ENCODE assay signal across 8 cellular contexts in genomic region chr7:128932862-128933821, GRCh38. TPM values are rescaled to one million over a fixed set of nuclear protein-coding genes. Genes with fewer than 3 reads are reported as not detected.
DNase-seq lines count a peak whose midpoint lies in the region; ATAC-seq and TF ChIP-seq lines count a peak whose summit lies in the region.

No MANE protein-coding gene starts in this region.

- H3K27me3 ChIP-seq in naive thymus-derived CD4-positive, alpha-beta T cell (ENCODE audit: control insufficient read depth in 2 of 2, insufficient read depth in 2 of 2, low read length in 2 of 2) = no peaks in the 10 kb centered on the region
- H3K27me3 ChIP-seq in hepatocyte = peaks cover 17% of the 10 kb centered on the region

- CTCF ChIA-PET in naive thymus-derived CD4-positive, alpha-beta T cell (lab: Charles Lee) = interaction anchor here (0.7 kb wide), 1 partner anchor 542 kb away, joined by 3 read pairs; no protein-coding TSS in a partner anchor

- intact Hi-C loops in naive thymus-derived CD4-positive, alpha-beta T cell (cut with micrococcal nuclease) = no loop called here

- no peaks in the 10 kb centered on the region for H3K9me3 Mint-ChIP-seq in activated T-cell treated with anti-CD3 and anti-CD28 coated beads, Interleukin-2, amount 50 U/mL, for 72 hours
- peaks cover 0 to 1% (median 0%) of the 10 kb centered on the region in 11 donors for H3K9me3 Mint-ChIP-seq in naive thymus-derived CD4-positive, alpha-beta T cell

- H3K27ac ChIP-seq in naive thymus-derived CD4-positive, alpha-beta T cell (ENCODE audit: low read depth, low read length) = no peak overlapping the region
- no peak overlapping the region for H3K27ac ChIP-seq in hepatocyte

- TF ChIP-seq CTCF in hepatocyte (IDR thresholded peaks at IDR 0.05; ENCODE audit: poor library complexity) = no peak

- H4K20me1 ChIP-seq in hepatocyte (ENCODE audit: insufficient read depth, poor library complexity, severe bottlenecking) = no peaks in the 10 kb centered on the region

- H3K9me3 ChIP-seq in naive thymus-derived CD4-positive, alpha-beta T cell (ENCODE audit: control insufficient read depth in 2 of 3, low read length in 3 of 3) = no peaks in the 10 kb centered on the region
- no peaks in the 10 kb centered on the region for H3K9me3 ChIP-seq in hepatocyte (ENCODE audit: low read depth)

- H3K4me1 Mint-ChIP-seq in activated T-cell treated with anti-CD3 and anti-CD28 coated beads, Interleukin-2, amount 50 U/mL, for 72 hours (ENCODE audit: low read depth) = peaks cover 19% of the 10 kb centered on the region
- H3K4me1 Mint-ChIP-seq in naive thymus-derived CD4-positive, alpha-beta T cell = peaks cover 11 to 28% (median 16%) of the 10 kb centered on the region in 7 donors

- ATAC-seq in GM18498 (IDR thresholded peaks at IDR 0.05; ENCODE audit: unreplicated experiment) (peak; percentile 31), HG03103 (IDR thresholded peaks at IDR 0.05; ENCODE audit: low read depth, unreplicated experiment) (peak; percentile 30)
- peak; percentile 73 to 82 for ATAC-seq in activated T-cell treated with anti-CD3 and anti-CD28 coated beads, Interleukin-2, amount 50 U/mL, for 72 hours (replicated peaks in 1 of 2)
- ATAC-seq in naive thymus-derived CD4-positive, alpha-beta T cell = peak; percentile 77

- WGBS in hepatocyte (ENCODE audit: low lambda C conversion rate, missing lambda C conversion rate) = 73% methylated on average over 18 of the region's 18 CpGs

- no peaks in the 10 kb centered on the region for H3K9me2 ChIP-seq in hepatocyte (replicated peaks; ENCODE audit: insufficient read depth)

- POLR2A ChIA-PET in naive thymus-derived CD4-positive, alpha-beta T cell (lab: Charles Lee) = no interaction called here

- DNase-seq in activated T-cell treated with anti-CD3 and anti-CD28 coated beads, Interleukin-2, amount 50 U/mL, for 72 hours = peak; percentile 44 to 60
- peak in 5 of 9 donors; percentile 23 to 37 (median 27) for DNase-seq in naive thymus-derived CD4-positive, alpha-beta T cell
- no peak for DNase-seq in effector CD8-positive, alpha-beta T cell (lab: John Stamatoyannopoulos, UW)
- DNase-seq in hepatocyte (ENCODE audit: low spot score) (no peak), LoVo (ENCODE audit: low spot score) (no peak), GOT3 (lab: John Stamatoyannopoulos, UW) (no peak)

- H3K36me3 Mint-ChIP-seq in activated T-cell treated with anti-CD3 and anti-CD28 coated beads, Interleukin-2, amount 50 U/mL, for 72 hours (ENCODE audit: insufficient read depth in 2 of 2) = peaks cover 0 to 3% of the 10 kb centered on the region in 2 donors
- peaks cover 0 to 5% (median 0%) of the 10 kb centered on the region in 5 donors for H3K36me3 Mint-ChIP-seq in naive thymus-derived CD4-positive, alpha-beta T cell

- no peak overlapping the region for H2AFZ ChIP-seq in hepatocyte

- peaks cover 11 to 14% of the 10 kb centered on the region in 2 donors for H3K4me1 ChIP-seq in naive thymus-derived CD4-positive, alpha-beta T cell (ENCODE audit: control insufficient read depth in 2 of 2, insufficient read depth in 2 of 2, low read length in 2 of 2)
- no peaks in the 10 kb centered on the region for H3K4me1 ChIP-seq in hepatocyte (ENCODE audit: insufficient read depth)

- H3K27me3 Mint-ChIP-seq in activated T-cell treated with anti-CD3 and anti-CD28 coated beads, Interleukin-2, amount 50 U/mL, for 72 hours (ENCODE audit: low read depth) = peaks cover 10% of the 10 kb centered on the region
- H3K27me3 Mint-ChIP-seq in naive thymus-derived CD4-positive, alpha-beta T cell = peaks cover 8 to 14% (median 10%) of the 10 kb centered on the region in 5 donors

- no peak overlapping the region for H3K4me2 ChIP-seq in hepatocyte

- H3K36me3 ChIP-seq in naive thymus-derived CD4-positive, alpha-beta T cell (ENCODE audit: control insufficient read depth in 2 of 3, insufficient read depth in 3 of 3, low read length in 3 of 3) = no peaks in the 10 kb centered on the region
- no peaks in the 10 kb centered on the region for H3K36me3 ChIP-seq in hepatocyte (replicated peaks; ENCODE audit: insufficient read depth, low read depth)

- H3K4me3 ChIP-seq in naive thymus-derived CD4-positive, alpha-beta T cell (ENCODE audit: low read length) = peak overlapping the region; percentile 6
- no peak overlapping the region for H3K4me3 ChIP-seq in hepatocyte

- H3K27ac Mint-ChIP-seq in activated T-cell treated with anti-CD3 and anti-CD28 coated beads, Interleukin-2, amount 50 U/mL, for 72 hours = peak overlapping the region; percentile 76
- peak overlapping the region in 4 of 9 donors; percentile 4 to 92 (median 58) for H3K27ac Mint-ChIP-seq in naive thymus-derived CD4-positive, alpha-beta T cell

- H3K79me2 ChIP-seq in hepatocyte = no peaks in the 10 kb centered on the region

- H3K4me3 Mint-ChIP-seq in activated T-cell treated with anti-CD3 and anti-CD28 coated beads, Interleukin-2, amount 50 U/mL, for 72 hours = peak overlapping the region; percentile 76 to 80
- peak overlapping the region; percentile 47 to 86 (median 76) for H3K4me3 Mint-ChIP-seq in naive thymus-derived CD4-positive, alpha-beta T cell

RNA-seq across cellular contexts. Expression of gene IRF5, which starts 4.6 kb away (rescaled TPM):
- total RNA-seq in activated T-cell treated with anti-CD3 and anti-CD28 coated beads, Interleukin-2, amount 50 U/mL, for 72 hours = 10 to 100 TPM; 23.1 to 30.3 TPM
- 10 to 100 TPM in 1 of 5 experiments, 1 to 10 TPM in 4; 1.7 to 33.2 (median 4.6) TPM for total RNA-seq in naive thymus-derived CD4-positive, alpha-beta T cell
- under 1 TPM; 0.38 to 0.95 TPM for polyA plus RNA-seq in naive thymus-derived CD4-positive, alpha-beta T cell
- 0.44 and 0.73 TPM in 2 replicates for total RNA-seq in hepatocyte
- 0.55 TPM in 1 of 2 replicates, not detected in the other for polyA plus RNA-seq in hepatocyte

RNA-seq across cellular contexts. Expression of gene KCP, which starts 22.6 kb away (rescaled TPM):
- under 1 TPM in 1 of 2 donors, not detected in 1; 0.21 TPM for total RNA-seq in activated T-cell treated with anti-CD3 and anti-CD28 coated beads, Interleukin-2, amount 50 U/mL, for 72 hours
- total RNA-seq in naive thymus-derived CD4-positive, alpha-beta T cell = 1 to 10 TPM in 1 of 5 experiments, under 1 TPM in 3, not detected in 1; 0.10 to 1.6 (median 0.24) TPM
- polyA plus RNA-seq in naive thymus-derived CD4-positive, alpha-beta T cell = not detected
- total RNA-seq in hepatocyte = 0.20 and 0.40 TPM in 2 replicates
- 2.4 and 3.3 TPM in 2 replicates for polyA plus RNA-seq in hepatocyte

Comparison
In these comparisons a context has a peak if more than half of its experiments do, and no peak if none do; other contexts are left out.
1. DNase-seq: peak in activated T-cell treated with anti-CD3 and anti-CD28 coated beads, Interleukin-2, amount 50 U/mL, for 72 hours (2 of 2) and naive thymus-derived CD4-positive, alpha-beta T cell (5 of 9); none in effector CD8-positive, alpha-beta T cell (single experiment), hepatocyte (single experiment), LoVo (single experiment) and GOT3 (single experiment).
2. Peak in every context shown above with its lines, with median percentiles within 50 percentile points of each other: ATAC-seq.